Comparison of ENCODE assay signal across 11 cellular contexts in genomic region chr9:133369923-133370322, GRCh38. TPM values are rescaled to one million over a fixed set of nuclear protein-coding genes. Genes with fewer than 3 reads are reported as not detected.
DNase-seq lines count a peak whose midpoint lies in the region; ATAC-seq and TF ChIP-seq lines count a peak whose summit lies in the region.
"Had no signal": no experiment of that assay in that cellular context is flagged by ENCODE, and none has a peak within 500 bp of the region (broad histone marks: within the 10 kb centered on the region; RNA-seq: fewer than 3 reads in every experiment).

No MANE protein-coding gene starts in this region.

- H3K9me3 Mint-ChIP-seq in CD14-positive monocyte (no peaks in the 10 kb centered on the region), HFFc6 (no peaks in the 10 kb centered on the region), natural killer cell (no peaks in the 10 kb centered on the region)
- H3K9me3 Mint-ChIP-seq in activated naive CD4-positive, alpha-beta T cell treated with anti-CD3 and anti-CD28 coated beads, Interleukin-2, amount 50 U/mL, for 24 hours: no peaks in the 10 kb centered on the region

- ATAC-seq in natural killer cell: no peak
- ATAC-seq in GM21526 (IDR thresholded peaks at IDR 0.05; ENCODE audit: low FRiP score, unreplicated experiment): no peak

- H3K27me3 Mint-ChIP-seq in CD14-positive monocyte (ENCODE audit: low read depth in 3 of 3) (no peaks in the 10 kb centered on the region), HFFc6 (ENCODE audit: insufficient read depth) (peaks cover 10% of the 10 kb centered on the region), natural killer cell (ENCODE audit: low read depth in 2 of 2) (no peaks in the 10 kb centered on the region)
- H3K27me3 Mint-ChIP-seq in activated naive CD4-positive, alpha-beta T cell treated with anti-CD3 and anti-CD28 coated beads, Interleukin-2, amount 50 U/mL, for 24 hours: no peaks in the 10 kb centered on the region

- H3K4me1 Mint-ChIP-seq in CD14-positive monocyte (peaks cover 52% of the 10 kb centered on the region), HFFc6 (ENCODE audit: low read depth) (peaks cover 52% of the 10 kb centered on the region), natural killer cell (peaks cover 65 to 69% of the 10 kb centered on the region in 2 donors)
- peaks cover 62% of the 10 kb centered on the region for H3K4me1 Mint-ChIP-seq in activated naive CD4-positive, alpha-beta T cell treated with anti-CD3 and anti-CD28 coated beads, Interleukin-2, amount 50 U/mL, for 24 hours

- H3K4me3 Mint-ChIP-seq in CD14-positive monocyte (no peak overlapping the region), HFFc6 (no peak overlapping the region), natural killer cell (peak overlapping the region; percentile 85)
- H3K4me3 Mint-ChIP-seq in activated naive CD4-positive, alpha-beta T cell treated with anti-CD3 and anti-CD28 coated beads, Interleukin-2, amount 50 U/mL, for 24 hours: peak overlapping the region; percentile 88

- intact Hi-C loops in CD14-positive monocyte (cut with micrococcal nuclease): loop anchor here in 1 of 2 donors (10.0 kb wide), 1 partner anchor 335 kb away; the partner anchor contains the start of gene GTF3C5
- intact Hi-C loops in natural killer cell (cut with micrococcal nuclease): loop anchor here (2.0 to 10.0 kb wide), 2 partner anchors 13 to 185 kb away; partner anchors contain the start of genes SURF1 and SURF2

- H3K27ac Mint-ChIP-seq in CD14-positive monocyte: peak overlapping the region in 4 of 7 donors; percentile 12 to 72 (median 52)
- 0 out of 2 replicates have a peak overlapping the region, but pooled peaks have one; percentile 4 for H3K27ac Mint-ChIP-seq in HFFc6
- H3K27ac Mint-ChIP-seq in activated naive CD4-positive, alpha-beta T cell treated with anti-CD3 and anti-CD28 coated beads, Interleukin-2, amount 50 U/mL, for 24 hours: peak overlapping the region; percentile 87
- peak overlapping the region; percentile 90 to 96 for H3K27ac Mint-ChIP-seq in natural killer cell

- TF ChIP-seq CTCF in CD14-positive monocyte (IDR thresholded peaks at IDR 0.05): no peak
- no peak for TF ChIP-seq CTCF in HFFc6 (IDR thresholded peaks at IDR 0.05)
- no peak for TF ChIP-seq CTCF in natural killer cell (IDR thresholded peaks at IDR 0.05)
- TF ChIP-seq CTCF in GM20000 (IDR thresholded peaks at IDR 0.05; ENCODE audit: extremely low read depth, missing control alignments): no peak

- peaks cover 56 to 77% of the 10 kb centered on the region in 2 donors for H3K36me3 Mint-ChIP-seq in CD14-positive monocyte
- H3K36me3 Mint-ChIP-seq in HFFc6 (ENCODE audit: low read depth): peaks cover 42% of the 10 kb centered on the region
- peaks cover 15% of the 10 kb centered on the region for H3K36me3 Mint-ChIP-seq in activated naive CD4-positive, alpha-beta T cell treated with anti-CD3 and anti-CD28 coated beads, Interleukin-2, amount 50 U/mL, for 24 hours
- no peaks in the 10 kb centered on the region for H3K36me3 Mint-ChIP-seq in natural killer cell

- no peak for DNase-seq in CD14-positive monocyte (ENCODE audit: low spot score)
- no peak for DNase-seq in HFFc6
- DNase-seq in natural killer cell: no peak
- no peak for DNase-seq in HT-29 (ENCODE audit: low spot score)
- no peak for DNase-seq in hippocampal formation (lab: John Stamatoyannopoulos, UW)
- no peak for DNase-seq in GM20000 (ENCODE audit: low spot score)
- DNase-seq: foreskin fibroblast; H7; stimulated activated CD4-positive, alpha-beta T cell treated with anti-CD3 and anti-CD28 coated beads, Interleukin-1b, Interleukin-23, amount 100 ng/mL, for 48 hours had no signal

RNA-seq across cellular contexts. Expression of gene SURF4, which starts 5.9 kb away (rescaled TPM):
- polyA plus RNA-seq in CD14-positive monocyte: 100 to 1,000 TPM; 157 to 175 TPM
- total RNA-seq in HFFc6 (2021; fragmentation: NEBNext Ultra II Directional; extraction: Animal tissue kit (Norgen Biotek cat#: 25700)): 100 to 1,000 TPM; 406 to 474 (median 417) TPM
- total RNA-seq in natural killer cell: 100 to 1,000 TPM; 111 to 135 (median 114) TPM
- total RNA-seq in HT-29 (2014; rRNA removed; shearing (Covaris generic)): 297 and 299 TPM in 2 replicates

RNA-seq across cellular contexts. Expression of gene STKLD1, which starts 6.2 kb away (rescaled TPM):
- not detected for polyA plus RNA-seq in CD14-positive monocyte
- 1 to 10 TPM in 2 of 6 experiments, under 1 TPM in 4; 0.46 to 1.4 (median 0.68) TPM for total RNA-seq in HFFc6 (2021; fragmentation: NEBNext Ultra II Directional; extraction: Animal tissue kit (Norgen Biotek cat#: 25700))
- total RNA-seq in natural killer cell: 1 to 10 TPM in 2 of 3 donors, under 1 TPM in 1; 0.53 to 2.9 (median 1.1) TPM
- total RNA-seq in HT-29 (2014; rRNA removed; shearing (Covaris generic)): not detected in 2 replicates

RNA-seq across cellular contexts. Expression of gene SURF2, which starts 13.6 kb away (rescaled TPM):
- polyA plus RNA-seq in CD14-positive monocyte: 10 to 100 TPM; 17.5 to 24.7 TPM
- 10 to 100 TPM; 16.6 to 20.9 (median 18.2) TPM for total RNA-seq in HFFc6 (2021; fragmentation: NEBNext Ultra II Directional; extraction: Animal tissue kit (Norgen Biotek cat#: 25700))
- total RNA-seq in natural killer cell: 10 to 100 TPM; 14.3 to 14.9 (median 14.7) TPM
- 94.2 and 135 TPM in 2 replicates for total RNA-seq in HT-29 (2014; rRNA removed; shearing (Covaris generic))

RNA-seq across cellular contexts. Expression of gene SURF1, which starts 13.6 kb away (rescaled TPM):
- polyA plus RNA-seq in CD14-positive monocyte: 100 to 1,000 TPM in 1 of 2 donors, 10 to 100 TPM in 1; 98.4 to 140 TPM
- total RNA-seq in HFFc6 (2021; fragmentation: NEBNext Ultra II Directional; extraction: Animal tissue kit (Norgen Biotek cat#: 25700)): 10 to 100 TPM; 25.3 to 29.1 (median 26.8) TPM
- total RNA-seq in natural killer cell: 10 to 100 TPM; 35.6 to 44.4 (median 37.2) TPM
- total RNA-seq in HT-29 (2014; rRNA removed; shearing (Covaris generic)): 27.7 and 32.7 TPM in 2 replicates

RNA-seq across cellular contexts. Expression of gene RPL7A, which starts 21.9 kb away (rescaled TPM):
- 100 to 1,000 TPM; 390 to 437 TPM for polyA plus RNA-seq in CD14-positive monocyte
- total RNA-seq in HFFc6 (2021; fragmentation: NEBNext Ultra II Directional; extraction: Animal tissue kit (Norgen Biotek cat#: 25700)): 1,000 to 10,000 TPM; 2,011 to 2,156 (median 2,046) TPM
- total RNA-seq in natural killer cell: 1,000 to 10,000 TPM; 1,409 to 1,616 (median 1,600) TPM
- total RNA-seq in HT-29 (2014; rRNA removed; shearing (Covaris generic)): 2,195 and 2,237 TPM in 2 replicates

Comparison
In these comparisons a context has a peak if more than half of its experiments do, and no peak if none do; other contexts are left out.
1. H3K27ac Mint-ChIP-seq: peak in every context shown above with its lines; median percentile 93 in natural killer cell; 87 in activated naive CD4-positive, alpha-beta T cell treated with anti-CD3 and anti-CD28 coated beads, Interleukin-2, amount 50 U/mL, for 24 hours; 52 in CD14-positive monocyte; 4 in HFFc6.
2. H3K4me3 Mint-ChIP-seq: peak in activated naive CD4-positive, alpha-beta T cell treated with anti-CD3 and anti-CD28 coated beads, Interleukin-2, amount 50 U/mL, for 24 hours (single experiment) and natural killer cell (single experiment); none in CD14-positive monocyte (0 of 2) and HFFc6 (single experiment).